Comparison of ENCODE assay signal across 16 cellular contexts in the genomic region with DNA sequence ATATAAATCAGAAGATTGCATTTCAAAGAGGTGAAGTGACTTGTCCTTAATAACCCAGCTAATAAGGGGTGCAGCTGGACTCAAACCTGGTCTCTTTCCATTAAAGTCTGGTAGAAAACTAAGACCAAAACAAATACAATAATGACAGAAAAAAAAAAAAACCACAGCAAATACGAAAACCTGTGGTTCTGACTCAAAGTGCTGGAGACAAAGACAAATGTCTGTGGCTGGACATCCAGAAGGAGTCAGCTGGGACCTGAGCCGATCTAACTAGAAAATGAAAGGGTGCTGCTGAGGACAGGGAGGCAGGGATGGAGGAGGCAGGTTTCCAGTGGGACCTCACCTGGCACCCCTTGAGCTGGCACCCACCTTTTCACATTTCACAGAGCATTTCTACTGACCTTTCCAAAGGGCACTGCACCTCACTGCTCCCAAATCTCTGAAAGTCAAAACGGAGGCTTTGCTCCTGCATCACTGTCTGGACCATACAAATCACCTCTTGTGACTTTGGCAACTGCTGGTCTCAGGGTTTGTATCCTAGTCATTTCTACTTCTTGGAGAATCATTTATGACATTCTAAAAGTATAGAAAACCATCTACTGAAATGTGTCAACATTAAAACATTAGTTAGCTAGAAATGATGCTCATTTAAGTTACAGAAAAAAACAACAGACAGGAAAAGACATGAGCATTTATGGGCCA.
DNase-seq lines count a peak whose midpoint lies in the region; ATAC-seq and TF ChIP-seq lines count a peak whose summit lies in the region.
"Had no signal": no experiment of that assay in that cellular context is flagged by ENCODE, and none has a peak within 500 bp of the region (broad histone marks: within the 10 kb centered on the region; RNA-seq: fewer than 3 reads in every experiment).

No MANE protein-coding gene starts in this region.

- peak; percentile 28 for ATAC-seq in GM19351 (IDR thresholded peaks at IDR 0.05; ENCODE audit: unreplicated experiment)
- no peak for ATAC-seq in GM19328 (IDR thresholded peaks at IDR 0.05; ENCODE audit: unreplicated experiment)
- ATAC-seq in HG03378 (IDR thresholded peaks at IDR 0.05; ENCODE audit: unreplicated experiment) = no peak

- H3K4me3 ChIP-seq in MM.1S (ENCODE audit: low read length) (peak overlapping the region; percentile 15; the same call in 1 of the 2 replicates), hepatocyte (no peak overlapping the region)
- H3K4me3 ChIP-seq: tibial artery had no signal

- H3K9me3 ChIP-seq in MM.1S (replicated peaks; ENCODE audit: insufficient read depth, low read length) (no peaks in the 10 kb centered on the region), hepatocyte (ENCODE audit: low read depth) (no peaks in the 10 kb centered on the region)
- H3K9me3 ChIP-seq: tibial artery had no signal

- peak overlapping the region; percentile 52 for H3K4me2 ChIP-seq in MM.1S (ENCODE audit: low read depth, low read length)
- H3K4me2 ChIP-seq in hepatocyte = no peak overlapping the region

- WGBS in hepatocyte (ENCODE audit: low lambda C conversion rate, missing lambda C conversion rate) = 81% methylated on average over 3 of the region's 3 CpGs

- H3K27me3 Mint-ChIP-seq in MCF 10A (ENCODE audit: insufficient read depth, unreplicated experiment) = no peaks in the 10 kb centered on the region

- H2AFZ ChIP-seq in MM.1S (ENCODE audit: low read length) (0 out of 2 replicates have a peak overlapping the region, but pooled peaks have one; percentile 7), hepatocyte (no peak overlapping the region)

- no peak for TF ChIP-seq CTCF in MM.1S (IDR thresholded peaks at IDR 0.05; ENCODE audit: low read length)
- TF ChIP-seq CTCF in hepatocyte (IDR thresholded peaks at IDR 0.05; ENCODE audit: poor library complexity) = no peak
- no peak for TF ChIP-seq CTCF in MCF 10A (IDR thresholded peaks at IDR 0.05; ENCODE audit: unreplicated experiment)

- no peaks in the 10 kb centered on the region for H4K20me1 ChIP-seq in MM.1S (ENCODE audit: insufficient read depth, low read length)
- H4K20me1 ChIP-seq in hepatocyte (ENCODE audit: insufficient read depth, poor library complexity, severe bottlenecking) = no peaks in the 10 kb centered on the region

- H3K27ac ChIP-seq in MM.1S (ENCODE audit: low read length) (peak overlapping the region; percentile 28; the same call in 1 of the 2 replicates), hepatocyte (peak overlapping the region; percentile 31)
- H3K27ac ChIP-seq: C4-2B, tibial artery had no signal

- CTCF ChIA-PET in MCF 10A (lab: Yijun Ruan, JAX) = interaction anchor here (0.6 to 2.7 kb wide), 8 partner anchors 8 to 39 kb away, joined by 3 to 16 read pairs (median 5); no protein-coding TSS in a partner anchor

- H3K36me3 ChIP-seq in MM.1S (replicated peaks; ENCODE audit: insufficient read depth, low read length) = no peaks in the 10 kb centered on the region
- H3K36me3 ChIP-seq in hepatocyte (replicated peaks; ENCODE audit: insufficient read depth, low read depth) = no peaks in the 10 kb centered on the region
- H3K36me3 ChIP-seq: tibial artery had no signal

- H3K27ac Mint-ChIP-seq in MCF 10A (ENCODE audit: low read depth, unreplicated experiment) = no peak overlapping the region

- H3K79me2 ChIP-seq in MM.1S (ENCODE audit: low read length) (no peaks in the 10 kb centered on the region), hepatocyte (no peaks in the 10 kb centered on the region)

- H3K36me3 Mint-ChIP-seq in MCF 10A (ENCODE audit: insufficient read depth, unreplicated experiment) = no peaks in the 10 kb centered on the region

- POLR2A ChIA-PET in MCF 10A (lab: Yijun Ruan, JAX) = interaction anchor here (1.5 to 12.8 kb wide), 8 partner anchors 8 to 425 kb away, joined by 6 to 192 read pairs (median 10); partner anchors contain the start of gene TIPARP

- intact Hi-C loops in MCF 10A (cut with micrococcal nuclease) = no loop called here

- H3K4me3 Mint-ChIP-seq in MCF 10A (ENCODE audit: unreplicated experiment) = no peak overlapping the region

- peak overlapping the region; percentile 11; the same call in 1 of the 2 replicates for H3K9ac ChIP-seq in MM.1S (ENCODE audit: low read length)

- no TSS peak for BruUV-seq in MCF 10A (replicated peaks; lab: Mats Ljungman, UMichigan)

- H3K27me3 ChIP-seq in MM.1S (replicated peaks; ENCODE audit: insufficient read depth, low read length) = no peaks in the 10 kb centered on the region
- no peaks in the 10 kb centered on the region for H3K27me3 ChIP-seq in hepatocyte
- H3K27me3 ChIP-seq: tibial artery had no signal

- H3F3A ChIP-seq in MM.1S (ENCODE audit: insufficient read depth, low read length) = peaks cover 20% of the 10 kb centered on the region

- H3K4me1 Mint-ChIP-seq in MCF 10A (ENCODE audit: insufficient read depth, unreplicated experiment) = peaks cover 16% of the 10 kb centered on the region

- H3K9me3 Mint-ChIP-seq in MCF 10A (ENCODE audit: unreplicated experiment) = no peaks in the 10 kb centered on the region

- H3K4me1 ChIP-seq in MM.1S (ENCODE audit: low read length) (peaks cover 51% of the 10 kb centered on the region), hepatocyte (ENCODE audit: insufficient read depth) (no peaks in the 10 kb centered on the region)

- DNase-seq in AG20443 (ENCODE audit: low spot score) (peak; percentile 53), MM.1S (peak; percentile 65), hepatocyte (ENCODE audit: low spot score) (no peak), MCF 10A (ENCODE audit: unreplicated experiment) (no peak)
- DNase-seq in stimulated activated CD4-positive, alpha-beta T cell treated with anti-CD3 and anti-CD28 coated beads, Interleukin-2, amount 100 ng/mL, for 24 hours = no peak
- DNase-seq: activated naive CD4-positive, alpha-beta T cell; DND-41; effector CD8-positive, alpha-beta T cell; KBM-7; NCI-H1417 treated with DMSO at 0.1 percent for 48 hours; NCI-H446 treated with DMSO at 0.1 percent for 48 hours; tibial artery had no signal

- H3K9me2 ChIP-seq in MM.1S (replicated peaks; ENCODE audit: insufficient read depth, low read length) (no peaks in the 10 kb centered on the region), hepatocyte (replicated peaks; ENCODE audit: insufficient read depth) (no peaks in the 10 kb centered on the region)

Comparison
In these comparisons a context has a peak if more than half of its experiments do, and no peak if none do; other contexts are left out.
1. DNase-seq: peak in AG20443 (single experiment) and MM.1S (single experiment); none in hepatocyte (single experiment), stimulated activated CD4-positive, alpha-beta T cell treated with anti-CD3 and anti-CD28 coated beads, Interleukin-2, amount 100 ng/mL, for 24 hours (0 of 2) and MCF 10A (single experiment).